In genomic region chr3:182981038-182981380, GRCh38 we compare ENCODE assay signal across 8 cellular contexts. TPM values are rescaled to one million over a fixed set of nuclear protein-coding genes. Genes with fewer than 3 reads are reported as not detected.
DNase-seq lines count a peak whose midpoint lies in the region; ATAC-seq and TF ChIP-seq lines count a peak whose summit lies in the region.

No MANE protein-coding gene starts in this region.

- no peaks in the 10 kb centered on the region for H3K9me3 Mint-ChIP-seq in activated CD4-positive, alpha-beta T cell treated with anti-CD3 and anti-CD28 coated beads, Interleukin-2, amount 10 ng/mL, durations not matched to agents 7 days and 5 days

- TF ChIP-seq CTCF in astrocyte of the spinal cord (IDR thresholded peaks at IDR 0.05; ENCODE audit: low read depth, low read length) (no peak), right lobe of liver (IDR thresholded peaks at IDR 0.05) (no peak), tibial nerve (IDR thresholded peaks at IDR 0.05) (no peak)

- no peak for TF ChIP-seq EP300 in tibial nerve (IDR thresholded peaks at IDR 0.05)

- WGBS in right lobe of liver (ENCODE audit: insufficient coverage, low coverage, low lambda C conversion rate, missing lambda C conversion rate) = 68% methylated on average over 8 of the region's 10 CpGs
- 69 to 71% methylated on average over 10 of the region's 10 CpGs for WGBS in tibial nerve, 2 donors

- CTCF ChIA-PET in activated CD4-positive, alpha-beta T cell treated with anti-CD3 and anti-CD28 coated beads, Interleukin-2, amount 10 ng/mL, durations not matched to agents 7 days and 5 days (lab: Charles Lee) = interaction anchor here (0.7 to 1.6 kb wide), 7 partner anchors 10 to 401 kb away, joined by 3 to 5 read pairs (median 4); no protein-coding TSS in a partner anchor

- no peaks in the 10 kb centered on the region for H3K9me3 ChIP-seq in right lobe of liver
- H3K9me3 ChIP-seq in tibial nerve = no peaks in the 10 kb centered on the region

- DNase-seq in activated CD4-positive, alpha-beta T cell treated with anti-CD3 and anti-CD28 coated beads, Interleukin-2, amount 10 ng/mL, durations not matched to agents 7 days and 5 days = no peak
- DNase-seq in activated CD4-positive, alpha-beta T cell treated with anti-CD3 and anti-CD28 coated beads for 1 hour = no peak
- DNase-seq in astrocyte of the spinal cord (ENCODE audit: low read depth, low spot score) = no peak
- DNase-seq in right lobe of liver = no peak
- no peak for DNase-seq in tibial nerve (ENCODE audit: low spot score in 2 of 2)
- no peak for DNase-seq in stimulated activated naive CD4-positive, alpha-beta T cell treated with Interleukin-2 at 50 U/mL for 16 hours (lab: John Stamatoyannopoulos, UW)
- no peak for DNase-seq in GM03348 (ENCODE audit: low spot score)

- H3K4me3 Mint-ChIP-seq in activated CD4-positive, alpha-beta T cell treated with anti-CD3 and anti-CD28 coated beads, Interleukin-2, amount 10 ng/mL, durations not matched to agents 7 days and 5 days = peak overlapping the region; percentile 78

- H3K27ac ChIP-seq in right lobe of liver (peak overlapping the region in 2 of 3 donors; percentile 47 to 78), tibial nerve (peak overlapping the region; percentile 86 to 89 (median 88))

- POLR2A ChIA-PET in activated CD4-positive, alpha-beta T cell treated with anti-CD3 and anti-CD28 coated beads, Interleukin-2, amount 10 ng/mL, durations not matched to agents 7 days and 5 days (lab: Charles Lee) = no interaction called here

- no peaks in the 10 kb centered on the region for H3K36me3 ChIP-seq in right lobe of liver
- no peaks in the 10 kb centered on the region for H3K36me3 ChIP-seq in tibial nerve

- ATAC-seq in right lobe of liver = no peak
- ATAC-seq in HG03571 (IDR thresholded peaks at IDR 0.05; ENCODE audit: unreplicated experiment) = no peak

- peaks cover 35% of the 10 kb centered on the region for H3K4me1 Mint-ChIP-seq in activated CD4-positive, alpha-beta T cell treated with anti-CD3 and anti-CD28 coated beads, Interleukin-2, amount 10 ng/mL, durations not matched to agents 7 days and 5 days

- H3K27me3 Mint-ChIP-seq in activated CD4-positive, alpha-beta T cell treated with anti-CD3 and anti-CD28 coated beads, Interleukin-2, amount 10 ng/mL, durations not matched to agents 7 days and 5 days = no peaks in the 10 kb centered on the region

- intact Hi-C loops in right lobe of liver (cut with DNase I) = no loop called here

- in situ Hi-C loops in astrocyte of the spinal cord (cut with HindIII; ENCODE audit: low sequenced_read_pairs) = no loop called here

- peak overlapping the region; percentile 90 for H3K27ac Mint-ChIP-seq in activated CD4-positive, alpha-beta T cell treated with anti-CD3 and anti-CD28 coated beads, Interleukin-2, amount 10 ng/mL, durations not matched to agents 7 days and 5 days

- H3K36me3 Mint-ChIP-seq in activated CD4-positive, alpha-beta T cell treated with anti-CD3 and anti-CD28 coated beads, Interleukin-2, amount 10 ng/mL, durations not matched to agents 7 days and 5 days (ENCODE audit: low read depth) = no peaks in the 10 kb centered on the region

- no peaks in the 10 kb centered on the region for H3K27me3 ChIP-seq in right lobe of liver
- H3K27me3 ChIP-seq in tibial nerve = no peaks in the 10 kb centered on the region

- no peak for TF ChIP-seq POLR2A in right lobe of liver (IDR thresholded peaks at IDR 0.05)
- TF ChIP-seq POLR2A in tibial nerve (IDR thresholded peaks at IDR 0.05) = no peak

- H3K4me3 ChIP-seq in astrocyte of the spinal cord (ENCODE audit: low read depth, low read length) (peak overlapping the region; percentile 61), right lobe of liver (peak overlapping the region; percentile 89 to 95 (median 92)), tibial nerve (peak overlapping the region; percentile 42 to 94 (median 80))

- peaks cover 0 to 22% (median 8%) of the 10 kb centered on the region in 4 donors for H3K4me1 ChIP-seq in right lobe of liver
- peaks cover 0 to 35% (median 11%) of the 10 kb centered on the region in 4 donors for H3K4me1 ChIP-seq in tibial nerve

RNA-seq across cellular contexts. Expression of gene DCUN1D1, which starts 0.7 kb away (rescaled TPM):
- total RNA-seq in activated CD4-positive, alpha-beta T cell treated with anti-CD3 and anti-CD28 coated beads, Interleukin-2, amount 10 ng/mL, durations not matched to agents 7 days and 5 days = 10 to 100 TPM; 54.0 to 54.8 TPM
- total RNA-seq in right lobe of liver = 10 to 100 TPM; 15.7 to 41.5 (median 31.9) TPM
- total RNA-seq in tibial nerve = 10 to 100 TPM; 13.8 to 26.2 (median 18.1) TPM
